In genomic region chr12:106138279-106138645, GRCh38 we compare ENCODE assay signal across 9 cellular contexts. TPM values are rescaled to one million over a fixed set of nuclear protein-coding genes. Genes with fewer than 3 reads are reported as not detected.
DNase-seq lines count a peak whose midpoint lies in the region; ATAC-seq, FAIRE-seq and TF ChIP-seq lines count a peak whose summit lies in the region.
"Had no signal": no experiment of that assay in that cellular context is flagged by ENCODE, and none has a peak within 500 bp of the region (broad histone marks: within the 10 kb centered on the region; RNA-seq: fewer than 3 reads in every experiment).

No MANE protein-coding gene starts in this region.

- no TSS peak for BruUV-seq in HepG2 (replicated peaks; lab: Mats Ljungman, UMichigan)

- FAIRE-seq in HepG2 (lab: Jason Lieb, UNC) (no peak), D721Med (lab: Jason Lieb, UNC) (no peak)
- FAIRE-seq: GM12878 had no signal

- POLR2A ChIA-PET in HepG2 (lab: Yijun Ruan, JAX), result interaction anchor here (0.9 to 2.7 kb wide), 8 partner anchors 8 to 163 kb away, joined by 3 to 12 read pairs (median 9); no protein-coding TSS in a partner anchor

- H3K4me1 Mint-ChIP-seq in type B pancreatic cell (ENCODE audit: unreplicated experiment), result peaks cover 54% of the 10 kb centered on the region

- TF ChIP-seq POLR2A in HepG2 (IDR thresholded peaks at IDR 0.05; ENCODE audit: insufficient read depth in 1 of 2, low read depth in 2 of 2, low read length in 2 of 2), result no peak

- H3K4me1 ChIP-seq in HepG2 (ENCODE audit: insufficient read depth, low read length), result peaks cover 59% of the 10 kb centered on the region

- peaks cover 0 to 13% of the 10 kb centered on the region in 2 experiments; a peak in 2 of 5 replicates for H3K27me3 ChIP-seq in HepG2 (ENCODE audit: control insufficient read depth in 1 of 2, insufficient read depth in 2 of 2, low read length in 2 of 2)

- peak overlapping the region; percentile 73 for H3K4me2 ChIP-seq in HepG2 (ENCODE audit: low read depth, low read length)

- H3K27me3 Mint-ChIP-seq in type B pancreatic cell, result peaks cover 32% of the 10 kb centered on the region

- no peaks in the 10 kb centered on the region for H3K36me3 ChIP-seq in HepG2 (replicated peaks in 1 of 2; ENCODE audit: control insufficient read depth in 1 of 2, insufficient read depth in 2 of 2, low read length in 2 of 2)

- peak; percentile 44 for ATAC-seq in HepG2

- peak overlapping the region; percentile 96 for H3K4me3 Mint-ChIP-seq in type B pancreatic cell

- no peaks in the 10 kb centered on the region for H3K79me2 ChIP-seq in HepG2 (ENCODE audit: insufficient read depth, low read length)

- intact Hi-C loops in HepG2 (cut with micrococcal nuclease; ENCODE audit: unreplicated experiment), result loop anchor here (5.0 kb wide), 1 partner anchor 106 kb away; no protein-coding TSS in a partner anchor

- no peak for TF ChIP-seq EP300 in HepG2 (IDR thresholded peaks at IDR 0.05; ENCODE audit: low read depth in 2 of 2, low read length in 2 of 2)
- no peak for TF ChIP-seq EP300 in HepG2 (CRISPR knock-in tag; IDR thresholded peaks at IDR 0.05; ENCODE audit: borderline replicate concordance)

- CTCF ChIA-PET in HepG2 (lab: Yijun Ruan, JAX; ENCODE audit: low intra/inter-chr PET ratio, low total read pairs), result no interaction called here

- peak; percentile 9 for DNase-seq in stimulated activated CD4-positive, alpha-beta T cell treated with anti-CD3 and anti-CD28 coated beads, Interleukin-12 subunit alpha, Interleukin-12 subunit beta, amount 100 ng/mL, for 4 hours
- no peak for DNase-seq in stimulated activated CD4-positive, alpha-beta T cell treated with anti-CD3 and anti-CD28 coated beads, Interleukin-2, amount 100 ng/mL, for 24 hours
- no peak for DNase-seq in astrocyte of the spinal cord (ENCODE audit: low read depth, low spot score)
- no peak for DNase-seq in HepG2 (ENCODE audit: low spot score)
- no peak for DNase-seq in type B pancreatic cell (ENCODE audit: extremely low spot score, unreplicated experiment)
- DNase-seq in D721Med (ENCODE audit: insufficient read length, low spot score), result no peak
- no peak for DNase-seq in stimulated activated naive CD4-positive, alpha-beta T cell treated with Interleukin-2 at 50 U/mL for 16 hours (lab: John Stamatoyannopoulos, UW)
- DNase-seq in amniotic stem cell (lab: John Stamatoyannopoulos, UW), result no peak

- no peaks in the 10 kb centered on the region for H4K20me1 ChIP-seq in HepG2 (ENCODE audit: insufficient read depth, low read length)

- no peaks in the 10 kb centered on the region for H3K9me3 Mint-ChIP-seq in type B pancreatic cell

- in situ Hi-C loops in astrocyte of the spinal cord (cut with HindIII; ENCODE audit: low sequenced_read_pairs) (no loop called here), HepG2 (cut with HindIII; ENCODE audit: extremely low pct_ligation_motif_present, low pct_unique_long_range_greater_than_20kb) (loop anchor here (10.0 kb wide), 1 partner anchor 53 kb away; no protein-coding TSS in a partner anchor)

- H3K9me3 ChIP-seq in HepG2 (ENCODE audit: low read length), result no peaks in the 10 kb centered on the region

- H2AFZ ChIP-seq in HepG2 (ENCODE audit: low read length), result no peak overlapping the region

- 0% methylated on average over 1 of the region's 31 CpGs for WGBS in HepG2 (ENCODE audit: low lambda C conversion rate)

- peak overlapping the region; percentile 56 for H3K4me3 ChIP-seq in astrocyte of the spinal cord (ENCODE audit: low read depth, low read length)
- H3K4me3 ChIP-seq in HepG2 (replicated peaks in 1 of 3; ENCODE audit: insufficient read depth in 1 of 3, low read depth in 2 of 3, low read length in 3 of 3), result peak overlapping the region; percentile 70 to 82 (median 73)
- H3K4me3 ChIP-seq: GM12878 had no signal

- TF ChIP-seq CTCF in astrocyte of the spinal cord (IDR thresholded peaks at IDR 0.05; ENCODE audit: low read depth, low read length) (no peak), HepG2 (CRISPR knock-in tag; IDR thresholded peaks at IDR 0.05) (no peak), type B pancreatic cell (conservative IDR thresholded peaks at IDR 0.05) (no peak), D721Med (IDR thresholded peaks at IDR 0.05; ENCODE audit: insufficient read depth, missing control alignments) (no peak)

- no peak for TF ChIP-seq RAD21 in HepG2 (CRISPR knock-in tag; IDR thresholded peaks at IDR 0.05)

- H3K27ac ChIP-seq in HepG2 (ENCODE audit: extremely low read length, insufficient read depth, low read length), result no peak overlapping the region

- H3K36me3 Mint-ChIP-seq in type B pancreatic cell, result peaks cover 8% of the 10 kb centered on the region

- peak overlapping the region; percentile 91 for H3K27ac Mint-ChIP-seq in type B pancreatic cell

- H3K9ac ChIP-seq in HepG2 (ENCODE audit: insufficient read depth, low read depth, low read length), result peak overlapping the region; percentile 74

TF ChIP-seq in HepG2, 621 proteins besides CTCF, POLR2A, EP300 and RAD21 (continues in another document):
- TF ChIP-seq, protein P1, sequence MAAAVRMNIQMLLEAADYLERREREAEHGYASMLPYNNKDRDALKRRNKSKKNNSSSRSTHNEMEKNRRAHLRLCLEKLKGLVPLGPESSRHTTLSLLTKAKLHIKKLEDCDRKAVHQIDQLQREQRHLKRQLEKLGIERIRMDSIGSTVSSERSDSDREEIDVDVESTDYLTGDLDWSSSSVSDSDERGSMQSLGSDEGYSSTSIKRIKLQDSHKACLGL (CRISPR knock-in tag; IDR thresholded peaks at IDR 0.05), result peak; percentile 33; the same call in 1 of the 2 replicates
- TF ChIP-seq ZNF616 (CRISPR knock-in tag; IDR thresholded peaks at IDR 0.05; ENCODE audit: low read depth) (no peak), KAT7 (CRISPR knock-in tag; IDR thresholded peaks at IDR 0.05; ENCODE audit: borderline replicate concordance) (no peak), ZNF800 (CRISPR knock-in tag; IDR thresholded peaks at IDR 0.05) (0 out of 2 replicates have a peak, but pooled peaks have one; percentile 42), GLI4 (CRISPR knock-in tag; IDR thresholded peaks at IDR 0.05; ENCODE audit: borderline replicate concordance) (0 out of 2 replicates have a peak, but pooled peaks have one; percentile 43), ZSCAN20 (CRISPR knock-in tag; IDR thresholded peaks at IDR 0.05; ENCODE audit: borderline replicate concordance) (0 out of 2 replicates have a peak, but pooled peaks have one; percentile 55), CEBPB (IDR thresholded peaks at IDR 0.05; ENCODE audit: borderline replicate concordance, low read depth, low read length) (no peak), MAF1 (CRISPR knock-in tag; IDR thresholded peaks at IDR 0.05; ENCODE audit: borderline replicate concordance) (no peak), ZNF678 (CRISPR knock-in tag; IDR thresholded peaks at IDR 0.05) (no peak), ZNF788 (CRISPR knock-in tag; IDR thresholded peaks at IDR 0.05; ENCODE audit: borderline replicate concordance) (no peak), ZNF883 (CRISPR knock-in tag; IDR thresholded peaks at IDR 0.05; ENCODE audit: not compliant biosample characterization) (peak; percentile 66), NFYC (CRISPR knock-in tag; IDR thresholded peaks at IDR 0.05) (no peak), ZNF44 (CRISPR knock-in tag; IDR thresholded peaks at IDR 0.05) (no peak), CCDC6 (CRISPR knock-in tag; IDR thresholded peaks at IDR 0.05) (no peak), PHF21A (CRISPR knock-in tag; IDR thresholded peaks at IDR 0.05) (no peak), ZNF501 (CRISPR knock-in tag; IDR thresholded peaks at IDR 0.05) (no peak)

RNA-seq across cellular contexts. Expression of gene NUAK1, which starts 0.5 kb away (rescaled TPM):
- total RNA-seq in HepG2 (2016; rRNA removed; fragmentation: Illumina TruSeq; extraction: Trizol) (1.9 and 2.0 TPM in 2 replicates), type B pancreatic cell (ENCODE audit: low replicate concordance) (6.5 and 8.1 TPM in 2 replicates)
- total RNA-seq in HepG2 (2016; cell fraction: cytosol; rRNA removed; fragmentation: Illumina TruSeq; extraction: Trizol; ENCODE audit: low read depth), result 0.20 and 1.1 TPM in 2 replicates
- total RNA-seq in HepG2 (2016; cell fraction: insoluble cytoplasmic fraction; rRNA removed; fragmentation: Illumina TruSeq; extraction: Trizol), result 1.7 and 2.1 TPM in 2 replicates
- 1.1 and 1.8 TPM in 2 replicates for total RNA-seq in HepG2 (2016; cell fraction: membrane; rRNA removed; fragmentation: Illumina TruSeq; extraction: Trizol)
- 1.8 and 1.9 TPM in 2 replicates for total RNA-seq in HepG2 (2016; cell fraction: nucleus; rRNA removed; fragmentation: Illumina TruSeq; extraction: Trizol)
- 0.74 and 1.7 TPM in 2 replicates for polyA plus RNA-seq in HepG2 (2011; rRNA removed)
- 0.79 and 1.2 TPM in 2 replicates for polyA plus RNA-seq in HepG2 (2011; cell fraction: cytosol; rRNA removed)
- polyA plus RNA-seq in HepG2 (2011; cell fraction: nucleus; rRNA removed), result 0.69 and 1.3 TPM in 2 replicates
- 0.40 and 1.4 TPM in 2 replicates for polyA plus RNA-seq in HepG2 (2012)
- 0.08 and 0.11 TPM in 2 replicates for polyA plus RNA-seq in HepG2 (2016; cell fraction: cytosol; fragmentation: Illumina TruSeq; extraction: Trizol; ENCODE audit: low read depth)
- 1.7 TPM in 2 replicates for polyA plus RNA-seq in HepG2 (2016; cell fraction: insoluble cytoplasmic fraction; fragmentation: Illumina TruSeq; extraction: Trizol; ENCODE audit: low read depth)
- 0.32 and 0.37 TPM in 2 replicates for polyA plus RNA-seq in HepG2 (2016; cell fraction: membrane; fragmentation: Illumina TruSeq; extraction: Trizol; ENCODE audit: low read depth)
- polyA plus RNA-seq in HepG2 (2016; cell fraction: nucleus; fragmentation: Illumina TruSeq; extraction: Trizol; ENCODE audit: insufficient read depth, low read depth), result 1.9 TPM in 2 replicates
- 2.5 and 4.9 TPM in 2 replicates for polyA minus RNA-seq in HepG2 (2011; rRNA and poly(A)+ RNA removed; ENCODE audit: low replicate concordance)
- polyA minus RNA-seq in HepG2 (2011; cell fraction: cytosol; rRNA and poly(A)+ RNA removed), result 0.89 and 1.6 TPM in 2 replicates
- 1.6 and 2.3 TPM in 2 replicates for polyA minus RNA-seq in HepG2 (2011; cell fraction: nucleus; rRNA and poly(A)+ RNA removed)
